ENCODE assay signal across 8 cellular contexts in genomic region chr16:30609928-30610839, GRCh38. TPM values are rescaled to one million over a fixed set of nuclear protein-coding genes. Genes with fewer than 3 reads are reported as not detected.
DNase-seq lines count a peak whose midpoint lies in the region; ATAC-seq and TF ChIP-seq lines count a peak whose summit lies in the region.

ZNF689 (minus strand) TSS chr16:30610389; CDS start chr16:30610041, 348 bp downstream.

- peak within 1 kb of the TSS; percentile 92 for H2AFZ ChIP-seq in OCI-LY7 (ENCODE audit: low read length)

- H3K79me2 ChIP-seq in OCI-LY7 (ENCODE audit: insufficient read depth, low read depth, low read length): peaks cover 14% of the 10 kb centered on the region; the same call in 1 of the 2 replicates

- peak within 1 kb of the TSS; percentile 93 for H3K4me2 ChIP-seq in OCI-LY7 (ENCODE audit: low read length)

- peaks cover 20% of the 10 kb centered on the region for H3K4me1 ChIP-seq in OCI-LY7 (ENCODE audit: insufficient read depth, low read length, poor library complexity, severe bottlenecking)

- peak within 1 kb of the TSS; percentile 70 for H3K27ac ChIP-seq in OCI-LY7 (ENCODE audit: low read depth, low read length, poor library complexity, severe bottlenecking)

- peaks cover 31% of the 10 kb centered on the region; the same call in 1 of the 2 replicates for H3K36me3 ChIP-seq in OCI-LY7 (ENCODE audit: insufficient read depth, low read length)

- ATAC-seq in GM21515 (IDR thresholded peaks at IDR 0.05; ENCODE audit: unreplicated experiment): peak; percentile 73

- POLR2A ChIA-PET in OCI-LY7 (lab: Charles Lee): interaction anchor here (0.5 to 2.6 kb wide), 8 partner anchors 16 to 180 kb away, joined by 3 to 7 read pairs (median 4); partner anchors contain the start of genes DCTPP1 and ZNF747

- DNase-seq in D341Med (ENCODE audit: low spot score) (peak; percentile 92), HuH-7.5 (ENCODE audit: low spot score) (peak; percentile 89), OCI-LY7 (ENCODE audit: low spot score) (peak; percentile 98), activated T-cell treated with anti-CD3 and anti-CD28 coated beads for 1 hour (ENCODE audit: low read depth) (peak; percentile 89), epidermal melanocyte (ENCODE audit: insufficient read length, low spot score) (peak; percentile 98), middle frontal gyrus (ENCODE audit: extremely low spot score, low spot score) (peak; percentile 99)
- DNase-seq in stimulated activated CD8-positive, alpha-beta memory T cell treated with anti-CD3 and anti-CD28 coated beads, Interleukin-2, amount 100 ng/mL, for 48 hours (ENCODE audit: low read depth in 2 of 2): peak; percentile 76 to 88

- no peak; the same call in 1 of the 2 replicates for TF ChIP-seq CTCF in OCI-LY7 (conservative IDR thresholded peaks at IDR 0.05; ENCODE audit: low read length)

- peak within 1 kb of the TSS; percentile 91 for H3K4me3 ChIP-seq in OCI-LY7 (ENCODE audit: low read depth, low read length, poor library complexity, severe bottlenecking)

- H3K9me3 ChIP-seq in OCI-LY7 (ENCODE audit: low read length): no peaks in the 10 kb centered on the region

- no peaks in the 10 kb centered on the region for H3K9me2 ChIP-seq in OCI-LY7 (ENCODE audit: insufficient read depth, low read length)

- intact Hi-C loops in OCI-LY7 (cut with micrococcal nuclease; ENCODE audit: unreplicated experiment): loop anchor here (1.0 to 5.0 kb wide), 2 partner anchors 88 to 178 kb away; partner anchors contain the start of gene DCTPP1

- H4K20me1 ChIP-seq in OCI-LY7 (ENCODE audit: insufficient read depth, low read length): no peaks in the 10 kb centered on the region

- CTCF ChIA-PET in OCI-LY7 (lab: Charles Lee; ENCODE audit: unreplicated experiment): no interaction called here

- BruUV-seq in OCI-LY7 (replicated peaks; lab: Mats Ljungman, UMichigan): TSS peak; percentile 84

RNA-seq across cellular contexts. Expression of gene ZNF689, which starts in this region (rescaled TPM):
- total RNA-seq in OCI-LY7 (2014; rRNA removed; shearing (Covaris generic)): 13.1 and 15.0 TPM in 2 replicates
- 15.5 and 16.7 TPM in 2 replicates for total RNA-seq in OCI-LY7 (2022)

Comparison
In these comparisons a context has a peak if more than half of its experiments do, and no peak if none do; other contexts are left out.
1. Peak in every context shown above with its lines: DNase-seq, ATAC-seq, H3K4me3 ChIP-seq and H3K27ac ChIP-seq.